ENCODE assay signal across 16 cellular contexts in the genomic region with DNA sequence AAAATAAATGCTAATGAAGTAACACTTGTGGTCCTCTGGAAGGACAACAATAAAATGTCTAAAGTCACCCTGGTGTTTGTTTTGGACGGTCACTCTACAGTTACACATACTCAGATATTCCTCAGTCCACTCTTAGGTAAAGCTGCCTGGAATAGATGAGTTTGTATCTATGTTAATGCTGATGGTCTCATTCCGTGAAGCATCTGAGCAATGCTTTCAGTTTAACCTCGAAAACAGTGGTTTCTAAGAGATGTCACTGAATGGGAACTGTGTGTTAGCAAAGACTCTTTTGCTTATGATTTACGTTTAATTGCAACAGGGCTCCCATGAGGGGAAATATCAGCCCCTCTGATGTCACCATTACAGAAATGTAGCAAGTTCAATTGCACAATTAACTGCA. TPM values are rescaled to one million over a fixed set of nuclear protein-coding genes. Genes with fewer than 3 reads are reported as not detected.
DNase-seq lines count a peak whose midpoint lies in the region; ATAC-seq and TF ChIP-seq lines count a peak whose summit lies in the region.
"Had no signal": no experiment of that assay in that cellular context is flagged by ENCODE, and none has a peak within 500 bp of the region (broad histone marks: within the 10 kb centered on the region; RNA-seq: fewer than 3 reads in every experiment).

No MANE protein-coding gene starts in this region.

- H2BK5ac ChIP-seq in mesenchymal stem cell (ENCODE audit: low read depth, low read length, poor library complexity, severe bottlenecking): no peak overlapping the region

- H2BK12ac ChIP-seq in mesenchymal stem cell (ENCODE audit: low read length in 2 of 2): no peak overlapping the region

- H3K4me1 ChIP-seq in mesenchymal stem cell (ENCODE audit: control insufficient read depth, insufficient read depth, low read depth, low read length) (peaks cover 2% of the 10 kb centered on the region), gastrocnemius medialis (no peaks in the 10 kb centered on the region)

- H3K4ac ChIP-seq in mesenchymal stem cell (ENCODE audit: low read depth in 1 of 2, low read length in 2 of 2): no peak overlapping the region

- no peak overlapping the region for H3K4me3 ChIP-seq in mesenchymal stem cell (ENCODE audit: insufficient read depth in 1 of 2, low read depth in 1 of 2, low read length in 2 of 2)
- no peak overlapping the region for H3K4me3 ChIP-seq in gastrocnemius medialis
- H3K4me3 ChIP-seq: spleen had no signal

- in situ Hi-C loops in gastrocnemius medialis (cut with MboI; ENCODE audit: low sequenced_read_pairs in 4 of 4): no loop called here

- no peaks in the 10 kb centered on the region for H3K27me3 ChIP-seq in mesenchymal stem cell (ENCODE audit: control insufficient read depth in 1 of 2, insufficient read depth in 1 of 2, low read length in 2 of 2)
- no peaks in the 10 kb centered on the region for H3K27me3 ChIP-seq in gastrocnemius medialis
- H3K27me3 ChIP-seq: spleen had no signal

- no peak overlapping the region for H3K4me2 ChIP-seq in mesenchymal stem cell (ENCODE audit: low read length, poor library complexity, severe bottlenecking)

- H3K9me3 Mint-ChIP-seq in T-cell: no peaks in the 10 kb centered on the region
- H3K9me3 Mint-ChIP-seq: activated CD4-positive, alpha-beta T cell treated with anti-CD3 and anti-CD28 coated beads, Interleukin-2, amount 10 ng/mL, durations not matched to agents 7 days and 5 days; CD4-positive, alpha-beta T cell had no signal

- TF ChIP-seq POLR2A in gastrocnemius medialis (IDR thresholded peaks at IDR 0.05): no peak

- no peak for TF ChIP-seq CTCF in gastrocnemius medialis (IDR thresholded peaks at IDR 0.05 in 4 of 5, conservative IDR thresholded peaks at IDR 0.05 in 1 of 5)

- H3K36me3 Mint-ChIP-seq in T-cell: no peaks in the 10 kb centered on the region

- 89% methylated on average over 3 of the region's 4 CpGs for WGBS in mesenchymal stem cell

- no peak overlapping the region for H3K14ac ChIP-seq in mesenchymal stem cell (ENCODE audit: low read length in 2 of 2)

- H2BK15ac ChIP-seq in mesenchymal stem cell (ENCODE audit: low read depth, poor library complexity, severe bottlenecking): no peak overlapping the region

- H2BK120ac ChIP-seq in mesenchymal stem cell (ENCODE audit: low read depth, low read length): no peak overlapping the region

- ATAC-seq in GM18519 (IDR thresholded peaks at IDR 0.05; ENCODE audit: low FRiP score, unreplicated experiment): peak; percentile 42
- ATAC-seq in GM21619 (IDR thresholded peaks at IDR 0.05; ENCODE audit: unreplicated experiment): peak; percentile 51
- ATAC-seq in HG03432 (IDR thresholded peaks at IDR 0.05; ENCODE audit: unreplicated experiment): peak; percentile 58
- no peak for ATAC-seq in T-cell (replicated peaks in 1 of 4)
- no peak for ATAC-seq in gastrocnemius medialis

- H4K8ac ChIP-seq in mesenchymal stem cell (ENCODE audit: low read length): no peak overlapping the region

- H3K79me1 ChIP-seq in mesenchymal stem cell (replicated peaks; ENCODE audit: low read length, poor library complexity, severe bottlenecking): peaks cover 18% of the 10 kb centered on the region

- peaks cover 3 to 7% of the 10 kb centered on the region in 2 donors for H3K27me3 Mint-ChIP-seq in T-cell

- no peak overlapping the region for H3K27ac ChIP-seq in mesenchymal stem cell (ENCODE audit: low read length, poor library complexity, severe bottlenecking)
- H3K27ac ChIP-seq in gastrocnemius medialis: no peak overlapping the region

- H2AFZ ChIP-seq in mesenchymal stem cell (ENCODE audit: low read depth, low read length): no peak overlapping the region

- H3K36me3 ChIP-seq in mesenchymal stem cell (ENCODE audit: control insufficient read depth in 1 of 2, insufficient read depth in 2 of 2, low read depth in 1 of 2, low read length in 2 of 2): peaks cover 17 to 96% of the 10 kb centered on the region in 2 experiments
- no peaks in the 10 kb centered on the region for H3K36me3 ChIP-seq in gastrocnemius medialis

- no peaks in the 10 kb centered on the region for H3K9me3 ChIP-seq in mesenchymal stem cell (ENCODE audit: control insufficient read depth, low read length)
- H3K9me3 ChIP-seq in gastrocnemius medialis: no peaks in the 10 kb centered on the region
- H3K9me3 ChIP-seq: spleen had no signal

- H3K23ac ChIP-seq in mesenchymal stem cell (ENCODE audit: low read length in 2 of 2): no peak overlapping the region

- H4K91ac ChIP-seq in mesenchymal stem cell (ENCODE audit: low read length): no peak overlapping the region

- peak overlapping the region; percentile 23 for H3K9ac ChIP-seq in mesenchymal stem cell (ENCODE audit: low read length)

- POLR2A ChIA-PET in T-cell (lab: Charles Lee): no interaction called here

- H3K18ac ChIP-seq in mesenchymal stem cell (ENCODE audit: low read depth in 1 of 2, low read length in 2 of 2): no peak overlapping the region

- no peak overlapping the region for H3K4me3 Mint-ChIP-seq in T-cell
- H3K4me3 Mint-ChIP-seq: activated CD4-positive, alpha-beta T cell treated with anti-CD3 and anti-CD28 coated beads, Interleukin-2, amount 10 ng/mL, durations not matched to agents 7 days and 5 days; CD4-positive, alpha-beta T cell had no signal

- CTCF ChIA-PET in T-cell (lab: Charles Lee): no interaction called here

- H2AK5ac ChIP-seq in mesenchymal stem cell (ENCODE audit: low read length, severe bottlenecking): no peak overlapping the region

- no peak overlapping the region for H3K27ac Mint-ChIP-seq in T-cell
- H3K27ac Mint-ChIP-seq: activated CD4-positive, alpha-beta T cell treated with anti-CD3 and anti-CD28 coated beads, Interleukin-2, amount 10 ng/mL, durations not matched to agents 7 days and 5 days; CD4-positive, alpha-beta T cell had no signal

- intact Hi-C loops in gastrocnemius medialis (cut with DNase I; ENCODE audit: low total_unique reads): no loop called here

- DNase-seq in mesenchymal stem cell (peak; percentile 70), OCI-M1 (lab: John Stamatoyannopoulos, UW) (no peak), T-cell (no peak), gastrocnemius medialis (no peak)
- no peak for DNase-seq in stimulated activated CD4-positive, alpha-beta T cell treated with anti-CD3 and anti-CD28 coated beads, Interleukin-15, amount 100 ng/mL, for 24 hours
- DNase-seq: activated CD4-positive, alpha-beta T cell treated with anti-CD3 and anti-CD28 coated beads, Interleukin-2, amount 10 ng/mL, durations not matched to agents 7 days and 5 days; activated effector memory CD4-positive, alpha-beta T cell treated with anti-CD3 and anti-CD28 coated beads, Interleukin-2, amount 50 U/mL, for 16 hours; CD4-positive, alpha-beta T cell; cerebellar nuclear complex; kidney glomerular epithelial cell; NCI-H1417 treated with DMSO at 0.1 percent for 48 hours; NK-92 treated with Interleukin-12 subunit alpha and Interleukin-12 subunit beta, amount 100 ng/mL, for 24 hours; spleen had no signal

- H3K4me1 Mint-ChIP-seq in T-cell: peaks cover 0 to 7% (median 0%) of the 10 kb centered on the region in 3 donors

RNA-seq across cellular contexts. Expression of a gene that starts 49.1 kb away (rescaled TPM):
- polyA plus RNA-seq in mesenchymal stem cell (2013, experiment 1 of 2): 170 TPM
- 151 TPM for polyA plus RNA-seq in mesenchymal stem cell (2013, experiment 2 of 2)
- total RNA-seq in T-cell (1 to 10 TPM in 1 of 5 donors, under 1 TPM in 4; 0.28 to 1.2 (median 0.79) TPM), gastrocnemius medialis (10 to 100 TPM; 13.0 to 28.0 (median 20.9) TPM)

Comparison
In these comparisons a context has a peak if more than half of its experiments do, and no peak if none do; other contexts are left out.
1. ATAC-seq: peak in GM18519 (single experiment), GM21619 (single experiment) and HG03432 (single experiment); none in T-cell (0 of 4) and gastrocnemius medialis (0 of 2).
2. RNA of a gene that starts 49.1 kb away (total RNA-seq): 13.0 to 28.0 TPM in gastrocnemius medialis; 0.28 to 1.2 TPM in T-cell; every median in the first group is over 4 times any median in the second.